In genomic region chr11:2269601-2270321, GRCh38 we compare ENCODE assay signal across 8 cellular contexts. TPM values are rescaled to one million over a fixed set of nuclear protein-coding genes. Genes with fewer than 3 reads are reported as not detected.
DNase-seq lines count a peak whose midpoint lies in the region; ATAC-seq and TF ChIP-seq lines count a peak whose summit lies in the region.

No MANE protein-coding gene starts in this region.

- no peaks in the 10 kb centered on the region for H3K9me3 ChIP-seq in right atrium auricular region

- no peaks in the 10 kb centered on the region for H3K9me3 Mint-ChIP-seq in activated naive CD8-positive, alpha-beta T cell treated with anti-CD3 and anti-CD28 coated beads, Interleukin-2, amount 50 U/mL, for 24 hours

- ATAC-seq in activated naive CD8-positive, alpha-beta T cell treated with anti-CD3 and anti-CD28 coated beads, Interleukin-2, amount 50 U/mL, for 24 hours, result no peak

- no peak overlapping the region for H3K27ac Mint-ChIP-seq in activated naive CD8-positive, alpha-beta T cell treated with anti-CD3 and anti-CD28 coated beads, Interleukin-2, amount 50 U/mL, for 24 hours

- peaks cover 9 to 30% of the 10 kb centered on the region in 2 donors for H3K27me3 ChIP-seq in right atrium auricular region

- no peak overlapping the region for H3K27ac ChIP-seq in right atrium auricular region

- H3K36me3 ChIP-seq in right atrium auricular region, result no peaks in the 10 kb centered on the region

- H3K4me3 Mint-ChIP-seq in activated naive CD8-positive, alpha-beta T cell treated with anti-CD3 and anti-CD28 coated beads, Interleukin-2, amount 50 U/mL, for 24 hours, result peak overlapping the region; percentile 60

- H3K36me3 Mint-ChIP-seq in activated naive CD8-positive, alpha-beta T cell treated with anti-CD3 and anti-CD28 coated beads, Interleukin-2, amount 50 U/mL, for 24 hours (ENCODE audit: low read depth), result no peaks in the 10 kb centered on the region

- H3K27me3 Mint-ChIP-seq in activated naive CD8-positive, alpha-beta T cell treated with anti-CD3 and anti-CD28 coated beads, Interleukin-2, amount 50 U/mL, for 24 hours, result peaks cover 29% of the 10 kb centered on the region

- peak in 1 of 2 donors; percentile 35 for TF ChIP-seq CTCF in right atrium auricular region (IDR thresholded peaks at IDR 0.05)

- peaks cover 40% of the 10 kb centered on the region for H3K4me1 Mint-ChIP-seq in activated naive CD8-positive, alpha-beta T cell treated with anti-CD3 and anti-CD28 coated beads, Interleukin-2, amount 50 U/mL, for 24 hours

- H3K4me1 ChIP-seq in right atrium auricular region, result peaks cover 0 to 31% of the 10 kb centered on the region in 2 donors

- DNase-seq in DMS153 (lab: John Stamatoyannopoulos, UW) (peak; percentile 73), NCI-H2196 treated with DMSO at 0.1 percent for 48 hours (lab: John Stamatoyannopoulos, UW; ENCODE audit: unreplicated experiment) (peak; percentile 38), right atrium auricular region (ENCODE audit: low spot score) (peak; percentile 50), retina (peak; percentile 62), OCI-M1 (lab: John Stamatoyannopoulos, UW) (no peak), kidney glomerular epithelial cell (lab: John Stamatoyannopoulos, UW) (no peak), T-helper 9 cell (no peak)
- peak; percentile 52 for DNase-seq in activated naive CD8-positive, alpha-beta T cell treated with anti-CD3 and anti-CD28 coated beads, Interleukin-2, amount 50 U/mL, for 24 hours

- peak overlapping the region; percentile 36 to 52 for H3K4me3 ChIP-seq in right atrium auricular region

RNA-seq across cellular contexts. Expression of gene ASCL2, which starts 0.6 kb away (rescaled TPM):
- under 1 TPM in 1 of 2 donors, not detected in 1; 0.51 TPM for total RNA-seq in right atrium auricular region

RNA-seq across cellular contexts. Expression of gene C11orf21, which starts 32.0 kb away (rescaled TPM):
- 10 to 100 TPM in 1 of 2 donors, 1 to 10 TPM in 1; 1.4 to 11.9 TPM for total RNA-seq in right atrium auricular region

RNA-seq across cellular contexts. Expression of gene TSPAN32, which starts 32.1 kb away (rescaled TPM):
- total RNA-seq in right atrium auricular region, result 10 to 100 TPM in 1 of 2 donors, 1 to 10 TPM in 1; 2.6 to 15.2 TPM

Comparison
In these comparisons a context has a peak if more than half of its experiments do, and no peak if none do; other contexts are left out.
1. DNase-seq: peak in DMS153 (single experiment), NCI-H2196 treated with DMSO at 0.1 percent for 48 hours (single experiment), activated naive CD8-positive, alpha-beta T cell treated with anti-CD3 and anti-CD28 coated beads, Interleukin-2, amount 50 U/mL, for 24 hours (single experiment), right atrium auricular region (single experiment) and retina (single experiment); none in OCI-M1 (single experiment), kidney glomerular epithelial cell (single experiment) and T-helper 9 cell (single experiment).